ENCODE assay signal across 35 cellular contexts in genomic region chr10:51242393-51242792, GRCh38.
"Had no signal": no experiment of that assay in that cellular context is flagged by ENCODE, and none has a peak within 500 bp of the region (broad histone marks: within the 10 kb centered on the region; RNA-seq: fewer than 3 reads in every experiment).

No MANE protein-coding gene starts in this region.

- H3K4me1 Mint-ChIP-seq: activated CD4-positive, alpha-beta memory T cell treated with anti-CD3 and anti-CD28 coated beads, Interleukin-2, amount 10 ng/mL, durations not matched to agents 7 days and 5 days; activated CD8-positive, alpha-beta memory T cell treated with anti-CD3 and anti-CD28 coated beads, Interleukin-2, amount 10 ng/mL, durations not matched to agents 7 days and 5 days; activated naive CD8-positive, alpha-beta T cell treated with anti-CD3 and anti-CD28 coated beads for 36 hours; IgD-negative memory B cell had no signal

- H3K36me3 Mint-ChIP-seq: activated CD8-positive, alpha-beta memory T cell treated with anti-CD3 and anti-CD28 coated beads, Interleukin-2, amount 10 ng/mL, durations not matched to agents 7 days and 5 days; activated naive CD8-positive, alpha-beta T cell treated with anti-CD3 and anti-CD28 coated beads for 36 hours; IgD-negative memory B cell had no signal

- H3K4me2 ChIP-seq: PC-9 had no signal

- H3K27ac ChIP-seq: PC-9, RWPE1, WERI-Rb-1 had no signal

- H3K4me3 ChIP-seq: PC-9 had no signal

- H3K27ac Mint-ChIP-seq: activated CD4-positive, alpha-beta memory T cell treated with anti-CD3 and anti-CD28 coated beads, Interleukin-2, amount 10 ng/mL, durations not matched to agents 7 days and 5 days; activated CD8-positive, alpha-beta memory T cell treated with anti-CD3 and anti-CD28 coated beads, Interleukin-2, amount 10 ng/mL, durations not matched to agents 7 days and 5 days; activated naive CD8-positive, alpha-beta T cell treated with anti-CD3 and anti-CD28 coated beads for 36 hours; IgD-negative memory B cell had no signal

- H3K4me3 Mint-ChIP-seq: activated CD4-positive, alpha-beta memory T cell treated with anti-CD3 and anti-CD28 coated beads, Interleukin-2, amount 10 ng/mL, durations not matched to agents 7 days and 5 days; activated CD8-positive, alpha-beta memory T cell treated with anti-CD3 and anti-CD28 coated beads, Interleukin-2, amount 10 ng/mL, durations not matched to agents 7 days and 5 days; activated naive CD8-positive, alpha-beta T cell treated with anti-CD3 and anti-CD28 coated beads for 36 hours; IgD-negative memory B cell had no signal

- H3K36me3 ChIP-seq: WERI-Rb-1 had no signal

- H2AFZ ChIP-seq: PC-9 had no signal

- H3K27me3 Mint-ChIP-seq: activated CD4-positive, alpha-beta memory T cell treated with anti-CD3 and anti-CD28 coated beads, Interleukin-2, amount 10 ng/mL, durations not matched to agents 7 days and 5 days; activated CD8-positive, alpha-beta memory T cell treated with anti-CD3 and anti-CD28 coated beads, Interleukin-2, amount 10 ng/mL, durations not matched to agents 7 days and 5 days; IgD-negative memory B cell had no signal

- DNase-seq: activated CD4-positive, alpha-beta memory T cell treated with anti-CD3 and anti-CD28 coated beads, Interleukin-2, amount 10 ng/mL, durations not matched to agents 7 days and 5 days; activated CD4-positive, alpha-beta T cell treated with anti-CD3 and anti-CD28 coated beads for 1 hour; activated CD4-positive, alpha-beta T cell treated with anti-CD3 and anti-CD28 coated beads for 48 hours; activated CD4-positive, CD25-positive, alpha-beta regulatory T cell; activated CD8-positive, alpha-beta memory T cell treated with anti-CD3 and anti-CD28 coated beads for 24 hours; activated CD8-positive, alpha-beta memory T cell treated with anti-CD3 and anti-CD28 coated beads, Interleukin-2, amount 10 ng/mL, durations not matched to agents 7 days and 5 days; activated CD8-positive, alpha-beta memory T cell treated with anti-CD3 and anti-CD28 coated beads, Interleukin-2, amount 50 U/mL, for 48 hours; activated effector memory CD4-positive, alpha-beta T cell treated with Interleukin-2 at 50 U/mL for 16 hours; activated naive CD4-positive, alpha-beta T cell; activated naive CD4-positive, alpha-beta T cell treated with anti-CD3 and anti-CD28 coated beads, Interleukin-2, amount 50 U/mL, for 16 hours; activated naive CD8-positive, alpha-beta T cell treated with anti-CD3 and anti-CD28 coated beads for 36 hours; activated T-cell treated with anti-CD3 and anti-CD28 coated beads, Interleukin-2, amount 50 U/mL, for 48 hours; amniotic stem cell; aorta; caudate nucleus; Karpas-422; KBM-7; MM.1S; MV-4-11; NCI-H1092; NCI-H1436 treated with DMSO at 0.1 percent for 48 hours; NCI-H1694 treated with DMSO at 0.1 percent for 48 hours; NCI-H2029; NCI-H510A; NCI-H526; NCI-H748 treated with DMSO at 0.1 percent for 48 hours; NK-92 treated with Interleukin-12 subunit alpha and Interleukin-12 subunit beta, amount 100 ng/mL, for 24 hours; PC-9; SW 1271; T-helper 1 cell; T-helper 2 cell; T-helper 9 cell; WERI-Rb-1 had no signal

- H3K9me3 Mint-ChIP-seq: activated CD4-positive, alpha-beta memory T cell treated with anti-CD3 and anti-CD28 coated beads, Interleukin-2, amount 10 ng/mL, durations not matched to agents 7 days and 5 days; activated naive CD8-positive, alpha-beta T cell treated with anti-CD3 and anti-CD28 coated beads for 36 hours had no signal
